Comparison of ENCODE assay signal across 9 cellular contexts in the genomic region with DNA sequence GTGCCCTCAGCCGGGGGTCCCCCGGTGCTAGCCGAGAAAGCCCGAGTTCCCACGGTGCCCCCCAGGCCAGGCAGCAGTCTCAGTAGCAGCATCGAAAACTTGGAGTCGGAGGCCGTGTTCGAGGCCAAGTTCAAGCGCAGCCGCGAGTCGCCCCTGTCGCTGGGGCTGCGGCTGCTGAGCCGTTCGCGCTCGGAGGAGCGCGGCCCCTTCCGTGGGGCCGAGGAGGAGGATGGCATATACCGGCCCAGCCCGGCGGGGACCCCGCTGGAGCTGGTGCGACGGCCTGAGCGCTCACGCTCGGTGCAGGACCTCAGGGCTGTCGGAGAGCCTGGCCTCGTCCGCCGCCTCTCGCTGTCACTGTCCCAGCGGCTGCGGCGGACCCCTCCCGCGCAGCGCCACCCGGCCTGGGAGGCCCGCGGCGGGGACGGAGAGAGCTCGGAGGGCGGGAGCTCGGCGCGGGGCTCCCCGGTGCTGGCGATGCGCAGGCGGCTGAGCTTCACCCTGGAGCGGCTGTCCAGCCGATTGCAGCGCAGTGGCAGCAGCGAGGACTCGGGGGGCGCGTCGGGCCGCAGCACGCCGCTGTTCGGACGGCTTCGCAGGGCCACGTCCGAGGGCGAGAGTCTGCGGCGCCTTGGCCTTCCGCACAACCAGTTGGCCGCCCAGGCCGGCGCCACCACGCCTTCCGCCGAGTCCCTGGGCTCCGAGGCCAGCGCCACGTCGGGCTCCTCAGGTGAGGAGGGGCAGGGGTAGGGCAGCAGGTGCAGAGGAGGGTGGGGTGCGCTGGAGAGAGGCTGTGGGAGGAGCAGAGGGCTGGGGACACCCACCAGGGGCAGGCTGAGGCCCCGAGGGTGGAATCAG. TPM values are rescaled to one million over a fixed set of nuclear protein-coding genes. Genes with fewer than 3 reads are reported as not detected.
DNase-seq lines count a peak whose midpoint lies in the region; ATAC-seq and TF ChIP-seq lines count a peak whose summit lies in the region.
"Had no signal": no experiment of that assay in that cellular context is flagged by ENCODE, and none has a peak within 500 bp of the region (broad histone marks: within the 10 kb centered on the region; RNA-seq: fewer than 3 reads in every experiment).

No MANE protein-coding gene starts in this region.

- TF ChIP-seq POLR2A in spleen (IDR thresholded peaks at IDR 0.05), result no peak

- H3K27me3 ChIP-seq in adipocyte (replicated peaks; ENCODE audit: control insufficient read depth, insufficient read depth, low read length), result no peaks in the 10 kb centered on the region
- peaks cover 5 to 76% (median 46%) of the 10 kb centered on the region in 7 donors for H3K27me3 ChIP-seq in spleen (replicated peaks in 1 of 7)

- no peak for TF ChIP-seq CTCF in spleen (IDR thresholded peaks at IDR 0.05 in 8 of 11, conservative IDR thresholded peaks at IDR 0.05 in 3 of 11)

- H3K4me3 ChIP-seq in adipocyte (ENCODE audit: low read length) (peak overlapping the region; percentile 23), spleen (peak overlapping the region in 7 of 8 donors; percentile 4 to 60 (median 23))

- intact Hi-C loops in spleen (cut with DNase I; ENCODE audit: low total_unique reads), result no loop called here

- H3K27ac ChIP-seq in spleen, result no peak overlapping the region

- DNase-seq in NCI-H1105 (lab: John Stamatoyannopoulos, UW), result peak; percentile 36
- DNase-seq in adipocyte (ENCODE audit: low read depth), result no peak
- peak; percentile 16 for DNase-seq in iPS-NIHi7 (ENCODE audit: extremely low spot score)
- DNase-seq in spleen, result no peak
- no peak for DNase-seq in NCI-H2227 (lab: John Stamatoyannopoulos, UW; ENCODE audit: unreplicated experiment)
- no peak for DNase-seq in cerebellar cortex (ENCODE audit: low spot score)
- no peak for DNase-seq in SK-N-DZ (ENCODE audit: low spot score)

- no peak for ATAC-seq in GM19455 (IDR thresholded peaks at IDR 0.05; ENCODE audit: unreplicated experiment)

- 2 to 7% (median 3%) methylated on average over 19 to 89 of the region's 89 CpGs for WGBS in spleen, 5 donors

- peak overlapping the region; percentile 58 for H3K9ac ChIP-seq in adipocyte (ENCODE audit: low read length)

- peaks cover 3% of the 10 kb centered on the region for H3K36me3 ChIP-seq in adipocyte (ENCODE audit: control insufficient read depth, insufficient read depth, low read length, severe bottlenecking)
- H3K36me3 ChIP-seq in spleen, result no peaks in the 10 kb centered on the region

- H3K9me3 ChIP-seq in adipocyte (ENCODE audit: control insufficient read depth, low read length) (no peaks in the 10 kb centered on the region), spleen (no peaks in the 10 kb centered on the region)

- H3K4me1 ChIP-seq in adipocyte (ENCODE audit: control insufficient read depth, insufficient read depth, low read length), result peaks cover 6% of the 10 kb centered on the region
- H3K4me1 ChIP-seq in spleen, result peaks cover 0 to 20% (median 16%) of the 10 kb centered on the region in 6 donors

RNA-seq across cellular contexts. Expression of gene GMPPA, which starts 14.1 kb away (rescaled TPM):
- total RNA-seq in spleen, result 10 to 100 TPM; 21.2 to 45.5 (median 29.4) TPM
- polyA plus RNA-seq in spleen, result 10 to 100 TPM; 27.4 to 43.3 (median 39.3) TPM
- 37.1 and 42.5 TPM in 2 replicates for polyA plus RNA-seq in SK-N-DZ (2014; cell fraction: cytosol; rRNA removed)
- 69.3 and 75.5 TPM in 2 replicates for polyA plus RNA-seq in SK-N-DZ (2014; cell fraction: nucleus; rRNA removed)

RNA-seq across cellular contexts. Expression of gene ASIC4, which starts 29.7 kb away (rescaled TPM):
- total RNA-seq in spleen, result under 1 TPM in 1 of 7 donors, not detected in 6; 0.32 TPM
- polyA plus RNA-seq in spleen, result under 1 TPM; 0.04 to 0.06 (median 0.05) TPM
- polyA plus RNA-seq in SK-N-DZ (2014; cell fraction: cytosol; rRNA removed), result 1.8 and 2.4 TPM in 2 replicates
- 4.6 and 8.0 TPM in 2 replicates for polyA plus RNA-seq in SK-N-DZ (2014; cell fraction: nucleus; rRNA removed)
- total RNA-seq: epithelial cell of proximal tubule had no signal

RNA-seq across cellular contexts. Expression of gene SPEG, which starts 49.9 kb away (rescaled TPM):
- 1 to 10 TPM in 6 of 7 donors, under 1 TPM in 1; 0.74 to 4.5 (median 2.3) TPM for total RNA-seq in spleen
- 1 to 10 TPM; 4.4 to 8.2 (median 4.9) TPM for polyA plus RNA-seq in spleen
- 26.0 and 31.5 TPM in 2 replicates for polyA plus RNA-seq in SK-N-DZ (2014; cell fraction: cytosol; rRNA removed)
- 59.5 and 81.6 TPM in 2 replicates for polyA plus RNA-seq in SK-N-DZ (2014; cell fraction: nucleus; rRNA removed)

RNA-seq across cellular contexts. Expression of gene CHPF, which starts 59.0 kb away (rescaled TPM):
- total RNA-seq in spleen, result 10 to 100 TPM in 6 of 7 donors, 1 to 10 TPM in 1; 8.9 to 26.2 (median 15.4) TPM
- polyA plus RNA-seq in spleen, result 1 to 10 TPM; 2.8 to 8.9 (median 4.8) TPM
- polyA plus RNA-seq in SK-N-DZ (2014; cell fraction: cytosol; rRNA removed), result 32.0 and 36.6 TPM in 2 replicates
- 23.0 and 30.2 TPM in 2 replicates for polyA plus RNA-seq in SK-N-DZ (2014; cell fraction: nucleus; rRNA removed)

RNA-seq across cellular contexts. Expression of gene TMEM198, which starts 59.3 kb away (rescaled TPM):
- 1 to 10 TPM in 5 of 7 donors, under 1 TPM in 2; 0.39 to 2.8 (median 1.1) TPM for total RNA-seq in spleen
- 1 to 10 TPM; 1.1 to 2.1 (median 1.5) TPM for polyA plus RNA-seq in spleen
- 29.0 and 33.6 TPM in 2 replicates for polyA plus RNA-seq in SK-N-DZ (2014; cell fraction: cytosol; rRNA removed)
- 28.0 and 28.4 TPM in 2 replicates for polyA plus RNA-seq in SK-N-DZ (2014; cell fraction: nucleus; rRNA removed)

Comparison
In these comparisons a context has a peak if more than half of its experiments do, and no peak if none do; other contexts are left out.
1. DNase-seq: peak in NCI-H1105 (single experiment) and iPS-NIHi7 (single experiment); none in adipocyte (single experiment), spleen (single experiment), NCI-H2227 (single experiment), cerebellar cortex (single experiment) and SK-N-DZ (single experiment).